1 cellular context compared by ENCODE assay signal in the genomic region with DNA sequence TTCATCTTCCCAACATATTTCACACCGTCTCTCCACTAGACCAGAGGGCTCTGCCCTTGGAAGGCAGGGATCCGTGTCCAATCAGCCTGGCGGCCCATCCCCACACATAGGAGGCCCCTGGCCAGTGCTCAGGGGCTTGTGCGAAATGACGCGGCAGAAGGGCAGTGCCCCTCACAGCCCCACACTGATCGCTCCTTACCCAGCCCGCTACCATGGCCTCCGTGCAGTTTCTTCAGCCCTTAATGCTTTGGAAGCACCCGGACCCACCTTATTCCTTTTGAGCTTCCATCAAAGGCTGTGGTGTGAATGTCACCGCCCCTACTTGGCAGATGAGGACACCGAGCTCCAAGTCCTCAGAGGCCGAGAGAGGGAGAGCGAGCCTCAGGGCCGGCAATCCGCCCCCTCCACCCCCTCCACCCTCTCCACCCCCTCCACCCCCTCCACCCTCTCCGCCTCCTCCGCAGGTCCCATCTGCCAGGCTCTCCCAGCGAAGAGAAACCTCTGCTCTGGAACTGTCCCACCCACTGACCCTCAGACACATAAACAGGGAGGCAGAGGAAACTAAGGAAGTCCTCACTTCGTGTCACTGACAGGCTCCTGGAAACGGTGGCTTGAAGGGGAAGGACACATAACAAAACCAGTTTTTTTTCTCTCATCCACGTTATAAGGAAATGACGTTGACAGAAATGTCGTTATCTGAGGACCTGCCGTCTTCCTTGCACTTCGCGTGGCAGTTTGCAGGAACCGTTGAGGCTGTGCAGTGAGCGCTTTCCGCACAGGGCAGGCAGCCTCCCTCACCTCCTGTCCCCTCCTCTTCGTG.
A peak's percentile ranks its signal among the peaks of the same experiment; 100 is the strongest.
TF ChIP-seq lines count a peak whose summit lies in the region.

No MANE protein-coding gene starts in this region.

TF ChIP-seq in K562, 482 proteins besides CTCF, POLR2A, EP300 and RAD21 (continues in another document):
- TF ChIP-seq, protein P1, sequence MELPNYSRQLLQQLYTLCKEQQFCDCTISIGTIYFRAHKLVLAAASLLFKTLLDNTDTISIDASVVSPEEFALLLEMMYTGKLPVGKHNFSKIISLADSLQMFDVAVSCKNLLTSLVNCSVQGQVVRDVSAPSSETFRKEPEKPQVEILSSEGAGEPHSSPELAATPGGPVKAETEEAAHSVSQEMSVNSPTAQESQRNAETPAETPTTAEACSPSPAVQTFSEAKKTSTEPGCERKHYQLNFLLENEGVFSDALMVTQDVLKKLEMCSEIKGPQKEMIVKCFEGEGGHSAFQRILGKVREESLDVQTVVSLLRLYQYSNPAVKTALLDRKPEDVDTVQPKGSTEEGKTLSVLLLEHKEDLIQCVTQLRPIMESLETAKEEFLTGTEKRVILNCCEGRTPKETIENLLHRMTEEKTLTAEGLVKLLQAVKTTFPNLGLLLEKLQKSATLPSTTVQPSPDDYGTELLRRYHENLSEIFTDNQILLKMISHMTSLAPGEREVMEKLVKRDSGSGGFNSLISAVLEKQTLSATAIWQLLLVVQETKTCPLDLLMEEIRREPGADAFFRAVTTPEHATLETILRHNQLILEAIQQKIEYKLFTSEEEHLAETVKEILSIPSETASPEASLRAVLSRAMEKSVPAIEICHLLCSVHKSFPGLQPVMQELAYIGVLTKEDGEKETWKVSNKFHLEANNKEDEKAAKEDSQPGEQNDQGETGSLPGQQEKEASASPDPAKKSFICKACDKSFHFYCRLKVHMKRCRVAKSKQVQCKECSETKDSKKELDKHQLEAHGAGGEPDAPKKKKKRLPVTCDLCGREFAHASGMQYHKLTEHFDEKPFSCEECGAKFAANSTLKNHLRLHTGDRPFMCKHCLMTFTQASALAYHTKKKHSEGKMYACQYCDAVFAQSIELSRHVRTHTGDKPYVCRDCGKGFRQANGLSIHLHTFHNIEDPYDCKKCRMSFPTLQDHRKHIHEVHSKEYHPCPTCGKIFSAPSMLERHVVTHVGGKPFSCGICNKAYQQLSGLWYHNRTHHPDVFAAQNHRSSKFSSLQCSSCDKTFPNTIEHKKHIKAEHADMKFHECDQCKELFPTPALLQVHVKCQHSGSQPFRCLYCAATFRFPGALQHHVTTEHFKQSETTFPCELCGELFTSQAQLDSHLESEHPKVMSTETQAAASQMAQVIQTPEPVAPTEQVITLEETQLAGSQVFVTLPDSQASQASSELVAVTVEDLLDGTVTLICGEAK (IDR thresholded peaks at IDR 0.05): 0 out of 2 replicates have a peak, but pooled peaks have one; percentile 34
- TF ChIP-seq, protein P1 (CRISPR knock-in tag; IDR thresholded peaks at IDR 0.05): no peak
- TF ChIP-seq IRF1 (CRISPR knock-in tag; IDR thresholded peaks at IDR 0.05; ENCODE audit: borderline replicate concordance) (no peak), ATF7 (IDR thresholded peaks at IDR 0.05) (peak; percentile 49; the same call in 1 of the 2 replicates), AFF1 (IDR thresholded peaks at IDR 0.05; ENCODE audit: low read depth in 1 of 2, partially characterized antibody in 2 of 2) (no peak), CBFA2T2 (conservative IDR thresholded peaks at IDR 0.05) (no peak), FUS (optimal IDR thresholded peaks at IDR 0.05; ENCODE audit: low read depth, low read length) (no peak), NFYB (IDR thresholded peaks at IDR 0.05; ENCODE audit: extremely low read depth, insufficient read length) (no peak), MXI1 (IDR thresholded peaks at IDR 0.05; ENCODE audit: low read depth, low read length) (no peak), SMARCB1 (IDR thresholded peaks at IDR 0.05; ENCODE audit: insufficient read length, low read depth) (no peak), ZNF347 (CRISPR knock-in tag; IDR thresholded peaks at IDR 0.05; ENCODE audit: low read depth) (no peak), DNMT1 (IDR thresholded peaks at IDR 0.05) (no peak), NCOR1 (IDR thresholded peaks at IDR 0.05) (no peak), PRMT5 (CRISPR knock-in tag; IDR thresholded peaks at IDR 0.05) (no peak), NEUROD1 (IDR thresholded peaks at IDR 0.05; ENCODE audit: borderline replicate concordance, low read depth, low read length, partially characterized antibody) (no peak), CEBPG (CRISPR knock-in tag; IDR thresholded peaks at IDR 0.05) (no peak), CEBPG (tag; conservative IDR thresholded peaks at IDR 0.05 in 1 of 2, IDR thresholded peaks at IDR 0.05 in 1 of 2) (no peak), MAZ (CRISPR knock-in tag; conservative IDR thresholded peaks at IDR 0.05 in 1 of 2, IDR thresholded peaks at IDR 0.05 in 1 of 2) (no peak), ZNF512 (tag; IDR thresholded peaks at IDR 0.05) (no peak), ZNF592 (IDR thresholded peaks at IDR 0.05) (peak; percentile 80), EGR1 (conservative IDR thresholded peaks at IDR 0.05) (peak; percentile 83), MCM2 (IDR thresholded peaks at IDR 0.05; ENCODE audit: low read depth) (no peak), PHTF2 (CRISPR knock-in tag; IDR thresholded peaks at IDR 0.05) (no peak), ZNF740 (CRISPR knock-in tag; IDR thresholded peaks at IDR 0.05) (no peak), ZNF740 (tag; IDR thresholded peaks at IDR 0.05) (no peak), DACH1 (IDR thresholded peaks at IDR 0.05; ENCODE audit: partially characterized antibody) (no peak), NR3C1 (CRISPR knock-in tag; IDR thresholded peaks at IDR 0.05) (no peak)
- TF ChIP-seq, protein P2, sequence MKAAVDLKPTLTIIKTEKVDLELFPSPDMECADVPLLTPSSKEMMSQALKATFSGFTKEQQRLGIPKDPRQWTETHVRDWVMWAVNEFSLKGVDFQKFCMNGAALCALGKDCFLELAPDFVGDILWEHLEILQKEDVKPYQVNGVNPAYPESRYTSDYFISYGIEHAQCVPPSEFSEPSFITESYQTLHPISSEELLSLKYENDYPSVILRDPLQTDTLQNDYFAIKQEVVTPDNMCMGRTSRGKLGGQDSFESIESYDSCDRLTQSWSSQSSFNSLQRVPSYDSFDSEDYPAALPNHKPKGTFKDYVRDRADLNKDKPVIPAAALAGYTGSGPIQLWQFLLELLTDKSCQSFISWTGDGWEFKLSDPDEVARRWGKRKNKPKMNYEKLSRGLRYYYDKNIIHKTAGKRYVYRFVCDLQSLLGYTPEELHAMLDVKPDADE (conservative IDR thresholded peaks at IDR 0.05; ENCODE audit: control insufficient read depth, low read depth, low read length): no peak
